27 cellular contexts compared by ENCODE assay signal in the genomic region with DNA sequence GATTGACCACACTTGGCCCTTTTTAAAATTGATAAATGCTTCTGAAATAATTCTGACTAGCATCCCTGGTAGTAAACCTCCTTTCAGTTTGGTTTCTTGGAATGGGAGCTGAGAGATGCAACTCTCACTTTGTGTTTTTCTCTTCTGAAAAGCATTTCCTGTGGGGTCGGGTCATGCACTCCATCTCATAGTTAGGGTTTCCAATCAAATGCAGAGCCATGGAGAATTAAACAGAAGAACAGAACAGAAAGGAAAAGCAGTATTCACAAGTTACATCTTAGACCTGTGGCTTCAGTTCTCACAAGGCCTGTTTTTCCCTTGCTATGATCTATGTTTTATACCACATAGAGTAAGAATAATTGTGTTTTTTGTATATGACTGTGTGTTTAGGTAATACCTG. TPM values are rescaled to one million over a fixed set of nuclear protein-coding genes. Genes with fewer than 3 reads are reported as not detected.
DNase-seq lines count a peak whose midpoint lies in the region; ATAC-seq, FAIRE-seq and TF ChIP-seq lines count a peak whose summit lies in the region.
"Had no signal": no experiment of that assay in that cellular context is flagged by ENCODE, and none has a peak within 500 bp of the region (broad histone marks: within the 10 kb centered on the region; RNA-seq: fewer than 3 reads in every experiment).

No MANE protein-coding gene starts in this region.

- peak; percentile 76 for ATAC-seq in stimulated activated naive CD8-positive, alpha-beta T cell treated with anti-CD3 and anti-CD28 coated beads, Interleukin-15, amount 100 ng/mL, for 72 hours
- no peak for ATAC-seq in stimulated activated naive CD8-positive, alpha-beta T cell treated with anti-CD3 and anti-CD28 coated beads, Interleukin-15, Interleukin-2, amounts not matched to agents 100 U/mL and 50 U/mL, for 24 hours
- ATAC-seq in GM12878 (no peak), HG02852 (IDR thresholded peaks at IDR 0.05; ENCODE audit: unreplicated experiment) (no peak)
- ATAC-seq: Right ventricle myocardium inferior had no signal

- H3K27ac Mint-ChIP-seq in activated CD4-positive, alpha-beta memory T cell treated with anti-CD3 and anti-CD28 coated beads, Interleukin-2, amount 10 ng/mL, durations not matched to agents 7 days and 5 days = peak overlapping the region; percentile 22
- H3K27ac Mint-ChIP-seq in activated CD4-positive, alpha-beta memory T cell treated with anti-CD3 and anti-CD28 coated beads for 36 hours = no peak overlapping the region
- peak overlapping the region; percentile 41 to 49 for H3K27ac Mint-ChIP-seq in stimulated activated naive CD8-positive, alpha-beta T cell treated with anti-CD3 and anti-CD28 coated beads, Interleukin-15, amount 100 ng/mL, for 72 hours
- H3K27ac Mint-ChIP-seq in activated T-helper 1 cell treated with anti-CD3 and anti-CD28 coated beads, Interleukin-12 subunit alpha, Interleukin-12 subunit beta, Interleukin-2, Interleukin-4 antibody, amounts not matched to agents 30 ng/mL and 10 ng/mL and 1 ng/mL, durations not matched to agents 14 hours and 24 hours and 36 hours = peak overlapping the region; percentile 79
- H3K27ac Mint-ChIP-seq: CD4-positive, CD25-positive, alpha-beta regulatory T cell had no signal

- no peak overlapping the region for H3K27ac ChIP-seq in GM12878 (ENCODE audit: control insufficient read depth, insufficient read depth)
- H3K27ac ChIP-seq: BLaER1, GM23248, PC-9, SJCRH30 had no signal

- no peak overlapping the region for H3K4me2 ChIP-seq in GM12878 (ENCODE audit: control insufficient read depth, insufficient read depth)
- H3K4me2 ChIP-seq: BLaER1, PC-9 had no signal

- H3K9me3 Mint-ChIP-seq in activated CD4-positive, alpha-beta memory T cell treated with anti-CD3 and anti-CD28 coated beads, Interleukin-2, amount 10 ng/mL, durations not matched to agents 7 days and 5 days = no peaks in the 10 kb centered on the region
- H3K9me3 Mint-ChIP-seq in activated CD4-positive, alpha-beta memory T cell treated with anti-CD3 and anti-CD28 coated beads for 36 hours = no peaks in the 10 kb centered on the region
- no peaks in the 10 kb centered on the region for H3K9me3 Mint-ChIP-seq in stimulated activated naive CD8-positive, alpha-beta T cell treated with anti-CD3 and anti-CD28 coated beads, Interleukin-15, amount 100 ng/mL, for 72 hours
- H3K9me3 Mint-ChIP-seq in activated T-helper 1 cell treated with anti-CD3 and anti-CD28 coated beads, Interleukin-12 subunit alpha, Interleukin-12 subunit beta, Interleukin-2, Interleukin-4 antibody, amounts not matched to agents 30 ng/mL and 10 ng/mL and 1 ng/mL, durations not matched to agents 14 hours and 24 hours and 36 hours = no peaks in the 10 kb centered on the region
- H3K9me3 Mint-ChIP-seq: CD4-positive, CD25-positive, alpha-beta regulatory T cell had no signal

- FAIRE-seq in GM12878 (lab: Jason Lieb, UNC) = peak; percentile 65
- FAIRE-seq: A204.1, GM18507 had no signal

- peaks cover 10% of the 10 kb centered on the region for H3K4me1 Mint-ChIP-seq in activated CD4-positive, alpha-beta memory T cell treated with anti-CD3 and anti-CD28 coated beads, Interleukin-2, amount 10 ng/mL, durations not matched to agents 7 days and 5 days
- no peaks in the 10 kb centered on the region for H3K4me1 Mint-ChIP-seq in activated CD4-positive, alpha-beta memory T cell treated with anti-CD3 and anti-CD28 coated beads for 36 hours (ENCODE audit: low read depth)
- H3K4me1 Mint-ChIP-seq in stimulated activated naive CD8-positive, alpha-beta T cell treated with anti-CD3 and anti-CD28 coated beads, Interleukin-15, amount 100 ng/mL, for 72 hours = peaks cover 18% of the 10 kb centered on the region
- H3K4me1 Mint-ChIP-seq in activated T-helper 1 cell treated with anti-CD3 and anti-CD28 coated beads, Interleukin-12 subunit alpha, Interleukin-12 subunit beta, Interleukin-2, Interleukin-4 antibody, amounts not matched to agents 30 ng/mL and 10 ng/mL and 1 ng/mL, durations not matched to agents 14 hours and 24 hours and 36 hours (ENCODE audit: low read depth) = peaks cover 11% of the 10 kb centered on the region

- TF ChIP-seq CTCF in GM12878 (IDR thresholded peaks at IDR 0.05 in 2 of 3, conservative IDR thresholded peaks at IDR 0.05 in 1 of 3; ENCODE audit: control insufficient read depth in 2 of 3, extremely low read depth in 1 of 3, insufficient read depth in 1 of 3, low read depth in 3 of 3, low read length in 3 of 3) = no peak

- H3K4me3 Mint-ChIP-seq in activated CD4-positive, alpha-beta memory T cell treated with anti-CD3 and anti-CD28 coated beads, Interleukin-2, amount 10 ng/mL, durations not matched to agents 7 days and 5 days = no peak overlapping the region
- no peak overlapping the region for H3K4me3 Mint-ChIP-seq in activated CD4-positive, alpha-beta memory T cell treated with anti-CD3 and anti-CD28 coated beads for 36 hours
- H3K4me3 Mint-ChIP-seq in stimulated activated naive CD8-positive, alpha-beta T cell treated with anti-CD3 and anti-CD28 coated beads, Interleukin-15, amount 100 ng/mL, for 72 hours = no peak overlapping the region
- H3K4me3 Mint-ChIP-seq in activated T-helper 1 cell treated with anti-CD3 and anti-CD28 coated beads, Interleukin-12 subunit alpha, Interleukin-12 subunit beta, Interleukin-2, Interleukin-4 antibody, amounts not matched to agents 30 ng/mL and 10 ng/mL and 1 ng/mL, durations not matched to agents 14 hours and 24 hours and 36 hours = no peak overlapping the region
- H3K4me3 Mint-ChIP-seq: CD4-positive, CD25-positive, alpha-beta regulatory T cell had no signal

- RAD21 ChIA-PET in GM12878 (lab: Charles Lee; ENCODE audit: unreplicated experiment) = no interaction called here

- POLR2A ChIA-PET in activated CD4-positive, alpha-beta memory T cell treated with anti-CD3 and anti-CD28 coated beads, Interleukin-2, amount 10 ng/mL, durations not matched to agents 7 days and 5 days (lab: Charles Lee) = no interaction called here
- POLR2A ChIA-PET in activated CD4-positive, alpha-beta memory T cell treated with anti-CD3 and anti-CD28 coated beads for 36 hours (lab: Charles Lee) = no interaction called here
- POLR2A ChIA-PET in GM12878 (lab: Charles Lee) = no interaction called here

- in situ Hi-C loops in GM12878 (cut with MboI) = no loop called here

- DNase-seq in activated CD4-positive, alpha-beta memory T cell treated with anti-CD3 and anti-CD28 coated beads, Interleukin-2, amount 10 ng/mL, durations not matched to agents 7 days and 5 days = no peak
- no peak for DNase-seq in activated CD4-positive, alpha-beta memory T cell treated with anti-CD3 and anti-CD28 coated beads for 36 hours
- no peak for DNase-seq in stimulated activated naive CD8-positive, alpha-beta T cell treated with anti-CD3 and anti-CD28 coated beads, Interleukin-15, amount 100 ng/mL, for 72 hours
- DNase-seq in stimulated activated naive CD8-positive, alpha-beta T cell treated with anti-CD3 and anti-CD28 coated beads, Interleukin-15, Interleukin-2, amounts not matched to agents 100 U/mL and 50 U/mL, for 24 hours = no peak
- peak; percentile 6 for DNase-seq in activated T-helper 1 cell treated with anti-CD3 and anti-CD28 coated beads, Interleukin-12 subunit alpha, Interleukin-12 subunit beta, Interleukin-2, Interleukin-4 antibody, amounts not matched to agents 30 ng/mL and 10 ng/mL and 1 ng/mL, durations not matched to agents 14 hours and 24 hours and 36 hours (ENCODE audit: low spot score)
- DNase-seq in GM12878 (ENCODE audit: low read depth, low spot score) = no peak
- no peak for DNase-seq in NK-92 treated with Interleukin-12 subunit alpha and Interleukin-12 subunit beta, amount 100 ng/mL, for 24 hours (lab: John Stamatoyannopoulos, UW)
- DNase-seq: DMS153, GM23248, H7, KG1, MM.1S, NCI-H1048, NCI-H1417, NCI-H1694, NCI-H2029 treated with DMSO at 0.1 percent for 48 hours, NCI-H446 treated with DMSO at 0.1 percent for 48 hours, NCI-H526, NCI-H82, SJCRH30 had no signal

- peaks cover 1 to 38% of the 10 kb centered on the region in 2 experiments; a peak in 3 of 4 replicates for H3K36me3 ChIP-seq in GM12878 (ENCODE audit: control insufficient read depth in 2 of 2, insufficient read depth in 2 of 2, low read length in 1 of 2)

- SMC1A ChIA-PET in GM12878 (lab: Charles Lee; ENCODE audit: uncharacterized antibody, unreplicated experiment) = interaction anchor here (1.2 kb wide), 1 partner anchor 30 kb away, joined by 3 read pairs; no protein-coding TSS in a partner anchor

- no peaks in the 10 kb centered on the region for H3K9me3 ChIP-seq in GM12878 (replicated peaks; ENCODE audit: control insufficient read depth, insufficient read depth, low read length)
- H3K9me3 ChIP-seq: BLaER1, SJCRH30 had no signal

- no peak for TF ChIP-seq EP300 in GM12878 (IDR thresholded peaks at IDR 0.05; ENCODE audit: borderline replicate concordance in 1 of 2, control insufficient read depth in 1 of 2, low read depth in 2 of 2, low read length in 2 of 2)

- no peaks in the 10 kb centered on the region for H4K20me1 ChIP-seq in GM12878 (ENCODE audit: control insufficient read depth, insufficient read depth)
- H4K20me1 ChIP-seq: BLaER1 had no signal

- no peaks in the 10 kb centered on the region for H3K27me3 ChIP-seq in GM12878 (replicated peaks in 1 of 2; ENCODE audit: control insufficient read depth in 2 of 2, insufficient read depth in 2 of 2, low read length in 1 of 2)
- H3K27me3 ChIP-seq: BLaER1, SJCRH30 had no signal

- no peak overlapping the region for H3K4me3 ChIP-seq in GM12878
- H3K4me3 ChIP-seq: BLaER1, GM23248, PC-9, SJCRH30 had no signal

- no peaks in the 10 kb centered on the region for H3K4me1 ChIP-seq in GM12878 (ENCODE audit: control insufficient read depth, insufficient read depth, low read length)
- H3K4me1 ChIP-seq: SJCRH30 had no signal

- intact Hi-C loops in activated CD4-positive, alpha-beta memory T cell treated with anti-CD3 and anti-CD28 coated beads for 36 hours (cut with micrococcal nuclease) = no loop called here
- intact Hi-C loops in activated T-helper 1 cell treated with anti-CD3 and anti-CD28 coated beads, Interleukin-12 subunit alpha, Interleukin-12 subunit beta, Interleukin-2, Interleukin-4 antibody, amounts not matched to agents 30 ng/mL and 10 ng/mL and 1 ng/mL, durations not matched to agents 14 hours and 24 hours and 36 hours (cut with micrococcal nuclease) = no loop called here
- intact Hi-C loops in GM12878 (cut with micrococcal nuclease; ENCODE audit: unreplicated experiment) = no loop called here

- 44% methylated on average over 1 of the region's 1 CpG for WGBS in GM12878 (ENCODE audit: insufficient coverage, insufficient replicate concordance, low lambda C conversion rate, missing lambda C conversion rate)

- H3K79me2 ChIP-seq in GM12878 (ENCODE audit: control insufficient read depth, insufficient read depth, low read length) = no peaks in the 10 kb centered on the region

- no TSS peak for BruUV-seq in GM12878 (replicated peaks; lab: Mats Ljungman, UMichigan)

- H3K36me3 Mint-ChIP-seq in activated CD4-positive, alpha-beta memory T cell treated with anti-CD3 and anti-CD28 coated beads, Interleukin-2, amount 10 ng/mL, durations not matched to agents 7 days and 5 days (ENCODE audit: low read depth) = peaks cover 36% of the 10 kb centered on the region
- H3K36me3 Mint-ChIP-seq in activated CD4-positive, alpha-beta memory T cell treated with anti-CD3 and anti-CD28 coated beads for 36 hours = peaks cover 22% of the 10 kb centered on the region
- H3K36me3 Mint-ChIP-seq in activated T-helper 1 cell treated with anti-CD3 and anti-CD28 coated beads, Interleukin-12 subunit alpha, Interleukin-12 subunit beta, Interleukin-2, Interleukin-4 antibody, amounts not matched to agents 30 ng/mL and 10 ng/mL and 1 ng/mL, durations not matched to agents 14 hours and 24 hours and 36 hours (ENCODE audit: low read depth) = peaks cover 27% of the 10 kb centered on the region

- CTCF ChIA-PET in activated CD4-positive, alpha-beta memory T cell treated with anti-CD3 and anti-CD28 coated beads, Interleukin-2, amount 10 ng/mL, durations not matched to agents 7 days and 5 days (lab: Charles Lee) = interaction anchor here (0.6 to 2.3 kb wide), 2 partner anchors 34 to 40 kb away, joined by 3 to 11 read pairs; partner anchors contain the start of gene SENP2
- CTCF ChIA-PET in activated CD4-positive, alpha-beta memory T cell treated with anti-CD3 and anti-CD28 coated beads for 36 hours (lab: Charles Lee) = interaction anchor here (0.6 kb wide), 1 partner anchor 83 kb away, joined by 3 read pairs; no protein-coding TSS in a partner anchor
- CTCF ChIA-PET in GM12878 (lab: Yijun Ruan, JAX) = interaction anchor here (1.1 kb wide), 1 partner anchor 35 kb away, joined by 4 read pairs; no protein-coding TSS in a partner anchor

- H3K9ac ChIP-seq in GM12878 (ENCODE audit: control insufficient read depth, insufficient read depth, low read length) = no peak overlapping the region
- H3K9ac ChIP-seq: BLaER1, GM23248 had no signal

- TF ChIP-seq POLR2A in GM12878 (IDR thresholded peaks at IDR 0.05; ENCODE audit: low read depth, low read length) = no peak

- H2AFZ ChIP-seq in GM12878 (ENCODE audit: control insufficient read depth, low read depth, low read length) = no peak overlapping the region
- H2AFZ ChIP-seq: GM23248, PC-9 had no signal

- H3K27me3 Mint-ChIP-seq in activated CD4-positive, alpha-beta memory T cell treated with anti-CD3 and anti-CD28 coated beads, Interleukin-2, amount 10 ng/mL, durations not matched to agents 7 days and 5 days = no peaks in the 10 kb centered on the region
- no peaks in the 10 kb centered on the region for H3K27me3 Mint-ChIP-seq in activated CD4-positive, alpha-beta memory T cell treated with anti-CD3 and anti-CD28 coated beads for 36 hours
- H3K27me3 Mint-ChIP-seq in stimulated activated naive CD8-positive, alpha-beta T cell treated with anti-CD3 and anti-CD28 coated beads, Interleukin-15, amount 100 ng/mL, for 72 hours = no peaks in the 10 kb centered on the region
- no peaks in the 10 kb centered on the region for H3K27me3 Mint-ChIP-seq in activated T-helper 1 cell treated with anti-CD3 and anti-CD28 coated beads, Interleukin-12 subunit alpha, Interleukin-12 subunit beta, Interleukin-2, Interleukin-4 antibody, amounts not matched to agents 30 ng/mL and 10 ng/mL and 1 ng/mL, durations not matched to agents 14 hours and 24 hours and 36 hours (ENCODE audit: insufficient read depth)
- H3K27me3 Mint-ChIP-seq: CD4-positive, CD25-positive, alpha-beta regulatory T cell had no signal

- TF ChIP-seq RAD21 in GM12878 (IDR thresholded peaks at IDR 0.05; ENCODE audit: insufficient read depth, low read depth, low read length) = no peak

RNA-seq across cellular contexts. Expression of gene SENP2, which starts 39.7 kb away (rescaled TPM):
- total RNA-seq in activated CD4-positive, alpha-beta memory T cell treated with anti-CD3 and anti-CD28 coated beads, Interleukin-2, amount 10 ng/mL, durations not matched to agents 7 days and 5 days = 10 to 100 TPM; 32.8 to 33.6 TPM
- total RNA-seq in activated CD4-positive, alpha-beta memory T cell treated with anti-CD3 and anti-CD28 coated beads for 36 hours = 10 to 100 TPM; 29.2 to 29.6 TPM
- 33.5 and 34.6 TPM in 2 replicates for total RNA-seq in activated T-helper 1 cell treated with anti-CD3 and anti-CD28 coated beads, Interleukin-12 subunit alpha, Interleukin-12 subunit beta, Interleukin-2, Interleukin-4 antibody, amounts not matched to agents 30 ng/mL and 10 ng/mL and 1 ng/mL, durations not matched to agents 14 hours and 24 hours and 36 hours
- 29.0 and 32.5 TPM in 2 replicates for total RNA-seq in GM12878 (2013; cell fraction: nucleolus; rRNA removed)
- total RNA-seq in GM12878 (2014; rRNA removed) = 18.1 and 28.2 TPM in 2 replicates
- 42.7 and 44.4 TPM in 2 replicates for total RNA-seq in GM12878 (2014; rRNA removed; fragmentation: Illumina TruSeq; extraction: Trizol)
- total RNA-seq in GM12878 (2021) = 35.4 and 36.2 TPM in 2 replicates
- 8.6 TPM for polyA plus RNA-seq in GM12878 (2011; ENCODE audit: low read depth)
- 12.1 and 17.4 TPM in 2 replicates for polyA plus RNA-seq in GM12878 (2011; rRNA removed)
- polyA plus RNA-seq in GM12878 (2011; cell fraction: cytosol; rRNA removed) = 3.7 and 4.0 TPM in 2 replicates
- 5.4 and 7.2 TPM in 2 replicates for polyA plus RNA-seq in GM12878 (2011; cell fraction: nucleus; rRNA removed)
- 16.3 and 17.2 TPM in 2 replicates for polyA plus RNA-seq in GM12878 (2012)
- polyA plus RNA-seq in GM12878 (2014; fragmentation: Illumina TruSeq; extraction: Trizol) = 36.0 and 42.8 TPM in 2 replicates
- 1 to 10 TPM; 9.0 to 9.7 TPM for polyA plus RNA-seq in GM12878 (2014; fragmentation: Nextera tagmentation; extraction: Ambion mirVana)
- 18.8 and 19.7 TPM in 2 replicates for polyA plus RNA-seq in GM12878 (2014; rRNA removed)
- polyA plus RNA-seq in GM12878 (2016; fragmentation: Nextera tagmentation; extraction: Ambion mirVana) = 10 to 100 TPM; 30.5 to 35.1 TPM
- polyA minus RNA-seq in GM12878 (2011; rRNA and poly(A)+ RNA removed) = 6.0 and 11.0 TPM in 2 replicates
- 5.7 and 9.2 TPM in 2 replicates for polyA minus RNA-seq in GM12878 (2011; cell fraction: cytosol; rRNA and poly(A)+ RNA removed)
- polyA minus RNA-seq in GM12878 (2011; cell fraction: nucleus; rRNA and poly(A)+ RNA removed) = 2.8 and 5.5 TPM in 2 replicates
